ENCODE assay signal across 8 cellular contexts in the genomic region with DNA sequence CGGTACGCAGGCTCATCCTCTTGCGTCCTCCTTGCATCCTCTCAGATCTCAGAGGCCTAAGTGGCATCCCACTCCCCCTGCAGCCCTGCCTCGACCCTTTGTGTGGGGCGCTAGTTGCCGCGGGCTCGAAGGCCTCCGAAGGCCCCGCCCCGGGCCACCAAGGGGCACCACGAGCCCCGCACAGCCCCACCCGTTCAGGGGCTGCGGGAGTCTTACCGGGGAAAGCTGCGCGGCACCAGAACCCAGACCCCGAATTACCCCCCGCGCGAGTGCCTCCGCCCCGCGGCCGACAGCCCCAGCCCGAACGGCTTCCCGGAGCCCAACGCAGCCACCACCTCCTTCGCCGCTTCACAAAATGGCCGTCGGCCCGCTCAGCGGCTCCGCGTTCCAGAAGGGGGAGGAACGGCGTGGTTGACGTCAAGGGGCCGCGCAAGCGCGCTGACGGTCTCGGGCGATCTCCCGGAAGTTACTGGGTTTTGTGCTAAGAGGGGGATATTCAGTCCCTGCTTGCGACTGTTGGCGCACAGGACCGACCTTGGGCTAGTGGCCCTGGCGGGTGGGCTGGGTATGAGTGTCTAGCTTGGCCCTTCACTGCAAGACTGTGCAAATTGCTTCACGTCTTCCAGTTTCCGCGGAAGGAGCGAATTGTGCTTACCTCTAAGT. TPM values are rescaled to one million over a fixed set of nuclear protein-coding genes. Genes with fewer than 3 reads are reported as not detected.
DNase-seq lines count a peak whose midpoint lies in the region; ATAC-seq and TF ChIP-seq lines count a peak whose summit lies in the region.

A gene (minus strand): TSS at position 357 of the 663 bp plus-strand sequence. CDS start 31,977 bp downstream, outside the sequence.
A gene with protein sequence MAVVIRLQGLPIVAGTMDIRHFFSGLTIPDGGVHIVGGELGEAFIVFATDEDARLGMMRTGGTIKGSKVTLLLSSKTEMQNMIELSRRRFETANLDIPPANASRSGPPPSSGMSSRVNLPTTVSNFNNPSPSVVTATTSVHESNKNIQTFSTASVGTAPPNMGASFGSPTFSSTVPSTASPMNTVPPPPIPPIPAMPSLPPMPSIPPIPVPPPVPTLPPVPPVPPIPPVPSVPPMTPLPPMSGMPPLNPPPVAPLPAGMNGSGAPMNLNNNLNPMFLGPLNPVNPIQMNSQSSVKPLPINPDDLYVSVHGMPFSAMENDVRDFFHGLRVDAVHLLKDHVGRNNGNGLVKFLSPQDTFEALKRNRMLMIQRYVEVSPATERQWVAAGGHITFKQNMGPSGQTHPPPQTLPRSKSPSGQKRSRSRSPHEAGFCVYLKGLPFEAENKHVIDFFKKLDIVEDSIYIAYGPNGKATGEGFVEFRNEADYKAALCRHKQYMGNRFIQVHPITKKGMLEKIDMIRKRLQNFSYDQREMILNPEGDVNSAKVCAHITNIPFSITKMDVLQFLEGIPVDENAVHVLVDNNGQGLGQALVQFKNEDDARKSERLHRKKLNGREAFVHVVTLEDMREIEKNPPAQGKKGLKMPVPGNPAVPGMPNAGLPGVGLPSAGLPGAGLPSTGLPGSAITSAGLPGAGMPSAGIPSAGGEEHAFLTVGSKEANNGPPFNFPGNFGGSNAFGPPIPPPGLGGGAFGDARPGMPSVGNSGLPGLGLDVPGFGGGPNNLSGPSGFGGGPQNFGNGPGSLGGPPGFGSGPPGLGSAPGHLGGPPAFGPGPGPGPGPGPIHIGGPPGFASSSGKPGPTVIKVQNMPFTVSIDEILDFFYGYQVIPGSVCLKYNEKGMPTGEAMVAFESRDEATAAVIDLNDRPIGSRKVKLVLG (minus strand): TSS at position 357 of the 663 bp plus-strand sequence. CDS start 9,578 bp downstream, outside the sequence.

- ATAC-seq in HG02885 (IDR thresholded peaks at IDR 0.05; ENCODE audit: poor library complexity, unreplicated experiment) (peak; percentile 83), psoas muscle (peak; percentile 96 to 97 (median 96))

- peak; percentile 61 for DNase-seq in NCI-H187 treated with DMSO at 0.1 percent for 48 hours (lab: John Stamatoyannopoulos, UW)
- DNase-seq in T-helper 2 cell = peak; percentile 82 to 95 (median 90)
- peak; percentile 95 for DNase-seq in right atrium auricular region (ENCODE audit: low spot score)
- DNase-seq in psoas muscle = peak; percentile 93 to 96

- H3K4me3 ChIP-seq in right atrium auricular region (peak within 1 kb of the TSS; percentile 68 to 88), psoas muscle (peak within 1 kb of the TSS; percentile 75), urinary bladder (ENCODE audit: low read depth, low read length) (peak within 1 kb of the TSS; percentile 83)

- peaks cover 15% of the 10 kb centered on the region for H3K36me3 ChIP-seq in right atrium auricular region
- peaks cover 0 to 21% of the 10 kb centered on the region in 2 donors for H3K36me3 ChIP-seq in psoas muscle (ENCODE audit: insufficient read depth in 1 of 2, low read depth in 1 of 2)
- no peaks in the 10 kb centered on the region for H3K36me3 ChIP-seq in urinary bladder (ENCODE audit: insufficient read depth)

- intact Hi-C loops in psoas muscle (cut with DNase I) = loop anchor here (5.0 kb wide), 1 partner anchor 47 kb away; a partner anchor contains a TSS

- WGBS in psoas muscle, 3 donors = 0 to 1% (median 1%) methylated on average over 44 to 57 of the region's 57 CpGs
- WGBS in urinary bladder = under 1% methylated on average over 57 of the region's 57 CpGs

- TF ChIP-seq POLR2A in GM15510 (IDR thresholded peaks at IDR 0.05; ENCODE audit: borderline replicate concordance, extremely low read depth, insufficient read length) = peak; percentile 97

- H3K9me3 ChIP-seq in right atrium auricular region (no peaks in the 10 kb centered on the region), psoas muscle (no peaks in the 10 kb centered on the region)

- H3K27ac ChIP-seq in angular gyrus (ENCODE audit: low read depth, low read length) = peak within 1 kb of the TSS; percentile 97
- H3K27ac ChIP-seq in right atrium auricular region = peak within 1 kb of the TSS; percentile 98
- peak within 1 kb of the TSS; percentile 98 for H3K27ac ChIP-seq in psoas muscle
- H3K27ac ChIP-seq in urinary bladder (ENCODE audit: low read depth) = peak within 1 kb of the TSS; percentile 95

- no peak for TF ChIP-seq CTCF in right atrium auricular region (IDR thresholded peaks at IDR 0.05)
- no peak for TF ChIP-seq CTCF in psoas muscle (IDR thresholded peaks at IDR 0.05)

- no peaks in the 10 kb centered on the region for H3K27me3 ChIP-seq in right atrium auricular region
- H3K27me3 ChIP-seq in psoas muscle (ENCODE audit: insufficient read depth in 3 of 3, low read length in 2 of 3) = no peaks in the 10 kb centered on the region

- H3K4me1 ChIP-seq in right atrium auricular region (peaks cover 0 to 43% of the 10 kb centered on the region in 2 donors), psoas muscle (peaks cover 34% of the 10 kb centered on the region), urinary bladder (ENCODE audit: insufficient read depth) (peaks cover 3% of the 10 kb centered on the region)

RNA-seq across cellular contexts. Expression of the first gene that starts in this region (rescaled TPM):
- total RNA-seq in right atrium auricular region (10 to 100 TPM; 39.2 to 60.4 TPM), psoas muscle (10 to 100 TPM; 55.9 to 75.4 (median 67.1) TPM), urinary bladder (87.9 TPM)
- polyA plus RNA-seq in psoas muscle (10 to 100 TPM; 59.5 to 62.1 (median 61.6) TPM), urinary bladder (161 TPM)

RNA-seq across cellular contexts. Expression of the second gene that starts in this region (rescaled TPM):
- total RNA-seq in right atrium auricular region (10 to 100 TPM; 18.4 to 20.9 TPM), psoas muscle (10 to 100 TPM; 20.8 to 61.5 (median 45.5) TPM), urinary bladder (64.8 TPM)
- polyA plus RNA-seq in psoas muscle (10 to 100 TPM in 1 of 3 donors, 1 to 10 TPM in 2; 5.3 to 22.5 (median 8.8) TPM), urinary bladder (25.5 TPM)

Comparison
In these comparisons a context has a peak if more than half of its experiments do, and no peak if none do; other contexts are left out.
1. Peak in every context shown above with its lines: DNase-seq, ATAC-seq, H3K4me3 ChIP-seq and H3K27ac ChIP-seq.